18 cellular contexts compared by ENCODE assay signal in genomic region chr22:45638197-45638596, GRCh38.
"Had no signal": no experiment of that assay in that cellular context is flagged by ENCODE, and none has a peak within 500 bp of the region (broad histone marks: within the 10 kb centered on the region; RNA-seq: fewer than 3 reads in every experiment).

No MANE protein-coding gene starts in this region.

- H3K4me3 Mint-ChIP-seq: activated naive CD8-positive, alpha-beta T cell treated with anti-CD3 and anti-CD28 coated beads for 36 hours; activated T-cell treated with anti-CD3 and anti-CD28 coated beads, Interleukin-2, amount 50 U/mL, for 4 hours; neural crest cell had no signal

- H3K27ac Mint-ChIP-seq: activated naive CD8-positive, alpha-beta T cell treated with anti-CD3 and anti-CD28 coated beads for 36 hours; stimulated activated naive CD8-positive, alpha-beta T cell treated with anti-CD3 and anti-CD28 coated beads, Interleukin-15, amount 100 ng/mL, for 72 hours had no signal

- H3K4me1 ChIP-seq: pancreas, testis had no signal

- H3K36me3 Mint-ChIP-seq: activated naive CD8-positive, alpha-beta T cell treated with anti-CD3 and anti-CD28 coated beads for 36 hours; immature natural killer cell had no signal

- H3K9me3 Mint-ChIP-seq: activated naive CD8-positive, alpha-beta T cell treated with anti-CD3 and anti-CD28 coated beads for 36 hours; activated T-cell treated with anti-CD3 and anti-CD28 coated beads, Interleukin-2, amount 50 U/mL, for 4 hours; neural crest cell; stimulated activated naive CD8-positive, alpha-beta T cell treated with anti-CD3 and anti-CD28 coated beads, Interleukin-15, amount 100 ng/mL, for 72 hours; T-helper 2 cell treated with Interferon-gamma antibody and Interleukin-4, amounts not matched to agents 5 μg/mL and 100 μg/mL, for 36 hours had no signal

- H3K27ac ChIP-seq: brain microvascular endothelial cell, esophagus muscularis mucosa, pancreas, testis had no signal

- H3K36me3 ChIP-seq: brain microvascular endothelial cell, esophagus muscularis mucosa, pancreas had no signal

- DNase-seq: activated CD4-positive, alpha-beta T cell treated with anti-CD3 and anti-CD28 coated beads, Interleukin-2, amount 50 U/mL, for 48 hours; activated CD4-positive, CD25-positive, alpha-beta regulatory T cell treated with anti-CD3 and anti-CD28 coated beads, Interleukin-2, amount 50 U/mL, for 72 hours; activated gamma-delta T cell; activated T-cell treated with anti-CD3 and anti-CD28 coated beads, Interleukin-2, amount 50 U/mL, for 4 hours; brain microvascular endothelial cell; cerebellar nuclear complex; dermis blood vessel endothelial cell; immature natural killer cell; mesendoderm; pancreas; stimulated activated CD4-positive, alpha-beta T cell treated with anti-CD3 and anti-CD28 coated beads, Interleukin-4, amount 100 ng/mL, for 1 hour; stimulated activated CD8-positive, alpha-beta memory T cell treated with anti-CD3 and anti-CD28 coated beads, Interleukin-4, amount 100 ng/mL, for 48 hours; stimulated activated naive CD8-positive, alpha-beta T cell treated with anti-CD3 and anti-CD28 coated beads, Interleukin-15, amount 100 ng/mL, for 72 hours; testis had no signal

- H3K27me3 ChIP-seq: pancreas, testis had no signal

- H3K4me3 ChIP-seq: esophagus muscularis mucosa, pancreas, testis had no signal

- ATAC-seq: activated T-cell treated with anti-CD3 and anti-CD28 coated beads, Interleukin-2, amount 50 U/mL, for 4 hours; stimulated activated naive CD8-positive, alpha-beta T cell treated with anti-CD3 and anti-CD28 coated beads, Interleukin-15, amount 100 ng/mL, for 72 hours had no signal

- H3K9me3 ChIP-seq: esophagus muscularis mucosa, pancreas, testis had no signal
